ENCODE assay signal across 1 cellular context in genomic region chr11:94077568-94078293, GRCh38.
A peak's percentile ranks its signal among the peaks of the same experiment; 100 is the strongest.
TF ChIP-seq lines count a peak whose summit lies in the region.

No MANE protein-coding gene starts in this region.

TF ChIP-seq in K562, 482 proteins besides CTCF, POLR2A, EP300 and RAD21 (continues in another document):
- TF ChIP-seq, protein P1, sequence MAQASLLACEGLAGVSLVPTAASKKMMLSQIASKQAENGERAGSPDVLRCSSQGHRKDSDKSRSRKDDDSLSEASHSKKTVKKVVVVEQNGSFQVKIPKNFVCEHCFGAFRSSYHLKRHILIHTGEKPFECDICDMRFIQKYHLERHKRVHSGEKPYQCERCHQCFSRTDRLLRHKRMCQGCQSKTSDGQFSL (CRISPR knock-in tag; IDR thresholded peaks at IDR 0.05), result no peak
- TF ChIP-seq, protein P1 (tag; IDR thresholded peaks at IDR 0.05), result no peak
- TF ChIP-seq MCM7 (IDR thresholded peaks at IDR 0.05) (no peak), PYGO2 (tag; IDR thresholded peaks at IDR 0.05) (no peak), NUFIP1 (IDR thresholded peaks at IDR 0.05; ENCODE audit: partially characterized antibody) (no peak), RBBP5 (IDR thresholded peaks at IDR 0.05; ENCODE audit: borderline replicate concordance, insufficient read depth, low read length, poor library complexity, severe bottlenecking) (no peak), NFIC (IDR thresholded peaks at IDR 0.05) (peak; percentile 46; the same call in 1 of the 2 replicates), MAFG (tag; conservative IDR thresholded peaks at IDR 0.05) (no peak), SMARCA4 (IDR thresholded peaks at IDR 0.05) (peak; percentile 76), CREBBP (IDR thresholded peaks at IDR 0.05; ENCODE audit: low read depth, low read length) (no peak), HNRNPK (IDR thresholded peaks at IDR 0.05; ENCODE audit: low read depth, low read length, poor library complexity, severe bottlenecking) (no peak), POLR3A (IDR thresholded peaks at IDR 0.05; ENCODE audit: borderline replicate concordance, extremely low read depth, insufficient read depth, insufficient read length) (no peak), HMBOX1 (IDR thresholded peaks at IDR 0.05) (no peak), ZNF592 (IDR thresholded peaks at IDR 0.05) (no peak), HMGXB4 (CRISPR knock-in tag; IDR thresholded peaks at IDR 0.05) (no peak), ZFP36 (IDR thresholded peaks at IDR 0.05; ENCODE audit: low read depth, low read length, partially characterized antibody) (no peak), OTX1 (CRISPR knock-in tag; IDR thresholded peaks at IDR 0.05) (no peak), TAF7 (tag; IDR thresholded peaks at IDR 0.05) (no peak), EWSR1 (IDR thresholded peaks at IDR 0.05; ENCODE audit: borderline replicate concordance, low read depth, partially characterized antibody) (no peak), CAMTA2 (CRISPR knock-in tag; conservative IDR thresholded peaks at IDR 0.05) (no peak), RHOXF2B (CRISPR knock-in tag; conservative IDR thresholded peaks at IDR 0.05) (no peak), TAF15 (IDR thresholded peaks at IDR 0.05; ENCODE audit: low read depth, low read length) (no peak), ZNF511 (CRISPR knock-in tag; IDR thresholded peaks at IDR 0.05) (no peak)
- TF ChIP-seq, protein P2, sequence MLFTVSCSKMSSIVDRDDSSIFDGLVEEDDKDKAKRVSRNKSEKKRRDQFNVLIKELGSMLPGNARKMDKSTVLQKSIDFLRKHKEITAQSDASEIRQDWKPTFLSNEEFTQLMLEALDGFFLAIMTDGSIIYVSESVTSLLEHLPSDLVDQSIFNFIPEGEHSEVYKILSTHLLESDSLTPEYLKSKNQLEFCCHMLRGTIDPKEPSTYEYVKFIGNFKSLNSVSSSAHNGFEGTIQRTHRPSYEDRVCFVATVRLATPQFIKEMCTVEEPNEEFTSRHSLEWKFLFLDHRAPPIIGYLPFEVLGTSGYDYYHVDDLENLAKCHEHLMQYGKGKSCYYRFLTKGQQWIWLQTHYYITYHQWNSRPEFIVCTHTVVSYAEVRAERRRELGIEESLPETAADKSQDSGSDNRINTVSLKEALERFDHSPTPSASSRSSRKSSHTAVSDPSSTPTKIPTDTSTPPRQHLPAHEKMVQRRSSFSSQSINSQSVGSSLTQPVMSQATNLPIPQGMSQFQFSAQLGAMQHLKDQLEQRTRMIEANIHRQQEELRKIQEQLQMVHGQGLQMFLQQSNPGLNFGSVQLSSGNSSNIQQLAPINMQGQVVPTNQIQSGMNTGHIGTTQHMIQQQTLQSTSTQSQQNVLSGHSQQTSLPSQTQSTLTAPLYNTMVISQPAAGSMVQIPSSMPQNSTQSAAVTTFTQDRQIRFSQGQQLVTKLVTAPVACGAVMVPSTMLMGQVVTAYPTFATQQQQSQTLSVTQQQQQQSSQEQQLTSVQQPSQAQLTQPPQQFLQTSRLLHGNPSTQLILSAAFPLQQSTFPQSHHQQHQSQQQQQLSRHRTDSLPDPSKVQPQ (CRISPR knock-in tag; IDR thresholded peaks at IDR 0.05; ENCODE audit: borderline replicate concordance), result no peak
- TF ChIP-seq, protein P3, sequence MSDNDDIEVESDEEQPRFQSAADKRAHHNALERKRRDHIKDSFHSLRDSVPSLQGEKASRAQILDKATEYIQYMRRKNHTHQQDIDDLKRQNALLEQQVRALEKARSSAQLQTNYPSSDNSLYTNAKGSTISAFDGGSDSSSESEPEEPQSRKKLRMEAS (CRISPR knock-in tag; IDR thresholded peaks at IDR 0.05), result no peak
- TF ChIP-seq, protein P4, sequence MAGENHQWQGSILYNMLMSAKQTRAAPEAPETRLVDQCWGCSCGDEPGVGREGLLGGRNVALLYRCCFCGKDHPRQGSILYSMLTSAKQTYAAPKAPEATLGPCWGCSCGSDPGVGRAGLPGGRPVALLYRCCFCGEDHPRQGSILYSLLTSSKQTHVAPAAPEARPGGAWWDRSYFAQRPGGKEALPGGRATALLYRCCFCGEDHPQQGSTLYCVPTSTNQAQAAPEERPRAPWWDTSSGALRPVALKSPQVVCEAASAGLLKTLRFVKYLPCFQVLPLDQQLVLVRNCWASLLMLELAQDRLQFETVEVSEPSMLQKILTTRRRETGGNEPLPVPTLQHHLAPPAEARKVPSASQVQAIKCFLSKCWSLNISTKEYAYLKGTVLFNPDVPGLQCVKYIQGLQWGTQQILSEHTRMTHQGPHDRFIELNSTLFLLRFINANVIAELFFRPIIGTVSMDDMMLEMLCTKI (IDR thresholded peaks at IDR 0.05; ENCODE audit: partially characterized antibody), result no peak
- TF ChIP-seq, protein P5, sequence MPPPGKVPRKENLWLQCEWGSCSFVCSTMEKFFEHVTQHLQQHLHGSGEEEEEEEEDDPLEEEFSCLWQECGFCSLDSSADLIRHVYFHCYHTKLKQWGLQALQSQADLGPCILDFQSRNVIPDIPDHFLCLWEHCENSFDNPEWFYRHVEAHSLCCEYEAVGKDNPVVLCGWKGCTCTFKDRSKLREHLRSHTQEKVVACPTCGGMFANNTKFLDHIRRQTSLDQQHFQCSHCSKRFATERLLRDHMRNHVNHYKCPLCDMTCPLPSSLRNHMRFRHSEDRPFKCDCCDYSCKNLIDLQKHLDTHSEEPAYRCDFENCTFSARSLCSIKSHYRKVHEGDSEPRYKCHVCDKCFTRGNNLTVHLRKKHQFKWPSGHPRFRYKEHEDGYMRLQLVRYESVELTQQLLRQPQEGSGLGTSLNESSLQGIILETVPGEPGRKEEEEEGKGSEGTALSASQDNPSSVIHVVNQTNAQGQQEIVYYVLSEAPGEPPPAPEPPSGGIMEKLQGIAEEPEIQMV (tag; conservative IDR thresholded peaks at IDR 0.05; ENCODE audit: low read depth), result no peak
- TF ChIP-seq, protein P6, sequence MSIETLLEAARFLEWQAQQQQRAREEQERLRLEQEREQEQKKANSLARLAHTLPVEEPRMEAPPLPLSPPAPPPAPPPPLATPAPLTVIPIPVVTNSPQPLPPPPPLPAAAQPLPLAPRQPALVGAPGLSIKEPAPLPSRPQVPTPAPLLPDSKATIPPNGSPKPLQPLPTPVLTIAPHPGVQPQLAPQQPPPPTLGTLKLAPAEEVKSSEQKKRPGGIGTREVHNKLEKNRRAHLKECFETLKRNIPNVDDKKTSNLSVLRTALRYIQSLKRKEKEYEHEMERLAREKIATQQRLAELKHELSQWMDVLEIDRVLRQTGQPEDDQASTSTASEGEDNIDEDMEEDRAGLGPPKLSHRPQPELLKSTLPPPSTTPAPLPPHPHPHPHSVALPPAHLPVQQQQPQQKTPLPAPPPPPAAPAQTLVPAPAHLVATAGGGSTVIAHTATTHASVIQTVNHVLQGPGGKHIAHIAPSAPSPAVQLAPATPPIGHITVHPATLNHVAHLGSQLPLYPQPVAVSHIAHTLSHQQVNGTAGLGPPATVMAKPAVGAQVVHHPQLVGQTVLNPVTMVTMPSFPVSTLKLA (conservative IDR thresholded peaks at IDR 0.05), result peak in 1 of 2 experiments; percentile 40; a peak in 1 of 4 replicates
- TF ChIP-seq, protein P7, sequence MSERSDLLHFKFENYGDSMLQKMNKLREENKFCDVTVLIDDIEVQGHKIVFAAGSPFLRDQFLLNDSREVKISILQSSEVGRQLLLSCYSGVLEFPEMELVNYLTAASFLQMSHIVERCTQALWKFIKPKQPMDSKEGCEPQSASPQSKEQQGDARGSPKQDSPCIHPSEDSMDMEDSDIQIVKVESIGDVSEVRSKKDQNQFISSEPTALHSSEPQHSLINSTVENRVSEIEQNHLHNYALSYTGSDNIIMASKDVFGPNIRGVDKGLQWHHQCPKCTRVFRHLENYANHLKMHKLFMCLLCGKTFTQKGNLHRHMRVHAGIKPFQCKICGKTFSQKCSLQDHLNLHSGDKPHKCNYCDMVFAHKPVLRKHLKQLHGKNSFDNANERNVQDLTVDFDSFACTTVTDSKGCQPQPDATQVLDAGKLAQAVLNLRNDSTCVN (CRISPR knock-in tag; IDR thresholded peaks at IDR 0.05), result no peak
- TF ChIP-seq, protein P8, sequence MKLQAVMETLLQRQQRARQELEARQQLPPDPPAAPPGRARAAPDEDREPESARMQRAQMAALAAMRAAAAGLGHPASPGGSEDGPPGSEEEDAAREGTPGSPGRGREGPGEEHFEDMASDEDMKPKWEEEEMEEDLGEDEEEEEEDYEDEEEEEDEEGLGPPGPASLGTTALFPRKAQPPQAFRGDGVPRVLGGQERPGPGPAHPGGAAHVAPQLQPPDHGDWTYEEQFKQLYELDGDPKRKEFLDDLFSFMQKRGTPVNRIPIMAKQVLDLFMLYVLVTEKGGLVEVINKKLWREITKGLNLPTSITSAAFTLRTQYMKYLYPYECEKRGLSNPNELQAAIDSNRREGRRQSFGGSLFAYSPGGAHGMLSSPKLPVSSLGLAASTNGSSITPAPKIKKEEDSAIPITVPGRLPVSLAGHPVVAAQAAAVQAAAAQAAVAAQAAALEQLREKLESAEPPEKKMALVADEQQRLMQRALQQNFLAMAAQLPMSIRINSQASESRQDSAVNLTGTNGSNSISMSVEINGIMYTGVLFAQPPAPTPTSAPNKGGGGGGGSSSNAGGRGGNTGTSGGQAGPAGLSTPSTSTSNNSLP (IDR thresholded peaks at IDR 0.05; ENCODE audit: borderline replicate concordance, low read depth, low read length), result 0 out of 2 replicates have a peak, but pooled peaks have one; percentile 45
- TF ChIP-seq, protein P9, sequence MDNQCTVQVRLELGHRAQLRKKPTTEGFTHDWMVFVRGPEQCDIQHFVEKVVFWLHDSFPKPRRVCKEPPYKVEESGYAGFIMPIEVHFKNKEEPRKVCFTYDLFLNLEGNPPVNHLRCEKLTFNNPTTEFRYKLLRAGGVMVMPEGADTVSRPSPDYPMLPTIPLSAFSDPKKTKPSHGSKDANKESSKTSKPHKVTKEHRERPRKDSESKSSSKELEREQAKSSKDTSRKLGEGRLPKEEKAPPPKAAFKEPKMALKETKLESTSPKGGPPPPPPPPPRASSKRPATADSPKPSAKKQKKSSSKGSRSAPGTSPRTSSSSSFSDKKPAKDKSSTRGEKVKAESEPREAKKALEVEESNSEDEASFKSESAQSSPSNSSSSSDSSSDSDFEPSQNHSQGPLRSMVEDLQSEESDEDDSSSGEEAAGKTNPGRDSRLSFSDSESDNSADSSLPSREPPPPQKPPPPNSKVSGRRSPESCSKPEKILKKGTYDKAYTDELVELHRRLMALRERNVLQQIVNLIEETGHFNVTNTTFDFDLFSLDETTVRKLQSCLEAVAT (IDR thresholded peaks at IDR 0.05), result no peak
